In the genomic region with DNA sequence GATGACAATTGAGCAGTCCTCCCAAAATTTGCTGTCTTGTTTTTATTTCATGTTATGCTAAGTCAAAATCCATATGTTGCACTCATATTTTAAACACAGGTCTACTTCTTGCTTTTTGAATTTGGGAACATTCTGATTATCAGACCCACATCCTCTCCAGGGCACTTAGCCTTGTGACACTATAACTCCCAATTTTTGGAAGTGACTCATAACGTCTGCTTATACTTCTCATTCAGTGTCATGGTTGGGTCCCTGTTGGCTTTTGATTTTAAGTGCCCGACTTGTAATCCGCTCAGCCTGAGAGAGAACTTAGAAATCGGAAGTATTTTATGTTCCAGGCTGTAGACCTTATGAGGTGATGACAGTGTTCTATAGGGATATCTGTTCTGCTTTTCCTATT, we compare ENCODE assay signal across 20 cellular contexts.
"Had no signal": no experiment of that assay in that cellular context is flagged by ENCODE, and none has a peak within 500 bp of the region (broad histone marks: within the 10 kb centered on the region; RNA-seq: fewer than 3 reads in every experiment).

No MANE protein-coding gene starts in this region.

- H3K36me3 Mint-ChIP-seq: IgD-negative memory B cell had no signal

- DNase-seq: KBM-7; MG63; NCI-H1092; NCI-H1105 treated with DMSO at 0.1 percent for 48 hours; NCI-H1417 treated with DMSO at 0.1 percent for 48 hours; NCI-H146; NCI-H1694 treated with DMSO at 0.1 percent for 48 hours; NCI-H1930; NCI-H2081; NCI-H2107; NCI-H2227 treated with DMSO at 0.1 percent for 48 hours; NCI-H524; NCI-H526 treated with DMSO at 0.1 percent for 48 hours; NCI-H774; NK-92 treated with Interleukin-12 subunit alpha and Interleukin-12 subunit beta, amount 100 ng/mL, for 24 hours; OCI-M1; Right ventricle myocardium superior; RPMI8226; SIG-M5 had no signal

- H3K27me3 Mint-ChIP-seq: IgD-negative memory B cell had no signal

- H3K27ac Mint-ChIP-seq: IgD-negative memory B cell had no signal

- H3K4me3 Mint-ChIP-seq: IgD-negative memory B cell had no signal
